ENCODE assay signal across 8 cellular contexts in the genomic region with DNA sequence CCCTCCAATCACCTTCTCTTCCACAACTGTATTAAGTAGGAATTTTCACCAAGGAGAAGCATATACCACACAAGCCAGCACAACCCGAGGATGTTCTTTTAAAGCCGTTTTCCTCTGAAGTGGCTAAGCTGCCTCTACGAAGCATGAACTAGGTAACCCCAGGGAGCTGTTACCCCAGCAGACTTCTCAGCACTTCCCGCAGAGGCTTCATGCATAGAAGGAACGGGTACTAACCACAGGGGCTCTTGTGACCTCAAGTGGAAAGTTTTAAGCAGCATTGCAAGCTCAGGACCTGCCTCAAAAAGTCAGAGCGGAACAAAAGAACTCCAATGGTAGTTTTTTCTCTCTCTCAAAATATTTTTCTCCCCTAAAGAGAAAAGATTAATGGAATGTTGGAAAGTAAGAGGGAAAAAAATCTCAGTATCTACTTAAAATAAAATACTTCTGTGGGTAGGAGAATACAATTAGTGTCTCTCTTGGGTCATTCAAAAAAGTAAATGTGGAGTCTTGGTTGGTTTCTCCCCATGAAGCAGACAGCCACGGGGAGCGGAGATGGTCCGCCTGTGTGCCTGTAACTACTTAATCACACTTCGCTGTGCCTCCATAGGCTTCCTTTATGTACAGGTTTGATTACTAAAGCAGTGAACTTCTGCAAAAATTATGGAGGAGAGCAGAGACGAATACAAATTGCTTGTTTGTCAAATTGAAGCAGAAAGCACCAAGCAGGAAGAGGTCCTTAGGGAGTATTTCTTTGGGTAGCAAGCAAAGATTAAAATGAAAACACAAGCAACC.
DNase-seq lines count a peak whose midpoint lies in the region; TF ChIP-seq lines count a peak whose summit lies in the region.

No MANE protein-coding gene starts in this region.

- H3K36me3 Mint-ChIP-seq in activated naive CD8-positive, alpha-beta T cell: peaks cover 12% of the 10 kb centered on the region

- DNase-seq in Ammon's horn (ENCODE audit: low spot score) (peak; percentile 35), GM20000 (ENCODE audit: low spot score) (peak; percentile 70), GOT3 (lab: John Stamatoyannopoulos, UW) (no peak), SW480 (ENCODE audit: low spot score) (no peak), KG1 (lab: John Stamatoyannopoulos, UW) (no peak)
- DNase-seq in stimulated activated CD4-positive, alpha-beta T cell treated with anti-CD3 and anti-CD28 coated beads, Interleukin-4, amount 100 ng/mL, for 24 hours: peak; percentile 27

- no peaks in the 10 kb centered on the region for H3K9me3 Mint-ChIP-seq in activated naive CD8-positive, alpha-beta T cell (ENCODE audit: low read depth)

- peak overlapping the region; percentile 66 for H3K4me3 Mint-ChIP-seq in activated naive CD8-positive, alpha-beta T cell

- H3K4me1 Mint-ChIP-seq in activated naive CD8-positive, alpha-beta T cell (ENCODE audit: low read depth): peaks cover 32% of the 10 kb centered on the region

- TF ChIP-seq CTCF in GM20000 (IDR thresholded peaks at IDR 0.05; ENCODE audit: extremely low read depth, missing control alignments): no peak

- peak overlapping the region; percentile 70 for H3K27ac Mint-ChIP-seq in activated naive CD8-positive, alpha-beta T cell

- no peaks in the 10 kb centered on the region for H3K9me3 ChIP-seq in KOPT-K1 (ENCODE audit: insufficient read depth, low read length, poor library complexity, severe bottlenecking)

- no peaks in the 10 kb centered on the region for H3K27me3 Mint-ChIP-seq in activated naive CD8-positive, alpha-beta T cell

- peak overlapping the region; percentile 98 for H3K27ac ChIP-seq in KOPT-K1 (ENCODE audit: low read depth, low read length, poor library complexity, severe bottlenecking)

- H3K36me3 ChIP-seq in KOPT-K1 (ENCODE audit: insufficient read depth, low read length): peaks cover 84% of the 10 kb centered on the region

Comparison
In these comparisons a context has a peak if more than half of its experiments do, and no peak if none do; other contexts are left out.
1. DNase-seq: peak in Ammon's horn (single experiment), GM20000 (single experiment) and stimulated activated CD4-positive, alpha-beta T cell treated with anti-CD3 and anti-CD28 coated beads, Interleukin-4, amount 100 ng/mL, for 24 hours (single experiment); none in GOT3 (single experiment), SW480 (single experiment) and KG1 (single experiment).